Comparison of ENCODE assay signal across 28 cellular contexts in the genomic region with DNA sequence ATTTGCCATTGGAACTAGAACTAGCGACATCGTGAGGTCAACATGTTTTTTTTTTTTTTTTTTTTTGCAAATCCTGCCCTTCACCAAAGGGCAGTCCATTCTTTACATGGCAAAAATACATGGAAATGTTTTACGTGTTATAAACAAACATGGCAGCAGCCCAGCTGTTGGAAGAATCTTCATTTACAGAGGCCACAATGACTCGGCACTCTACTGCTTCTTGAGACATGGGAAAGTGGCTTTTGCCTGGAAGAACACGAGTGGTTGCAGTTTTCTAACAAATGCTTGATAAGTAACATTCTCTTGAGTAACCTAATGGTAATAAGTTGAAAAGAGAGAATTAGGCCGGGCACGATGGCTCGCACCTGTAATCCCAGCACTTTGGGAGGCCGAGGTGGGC.
"Had no signal": no experiment of that assay in that cellular context is flagged by ENCODE, and none has a peak within 500 bp of the region (broad histone marks: within the 10 kb centered on the region; RNA-seq: fewer than 3 reads in every experiment).

No MANE protein-coding gene starts in this region.

- H3K4me2 ChIP-seq: SK-N-SH had no signal

- H3K27ac ChIP-seq: ascending aorta, cardiac muscle cell, Peyer's patch, SJSA1 had no signal

- H3K4me1 ChIP-seq: ascending aorta, Peyer's patch, SJSA1 had no signal

- H3K4me3 ChIP-seq: ascending aorta, cardiac muscle cell, Peyer's patch, SJSA1 had no signal

- H3K9me3 ChIP-seq: ascending aorta, Peyer's patch, SJSA1 had no signal

- H3K9ac ChIP-seq: SK-N-SH had no signal

- H3K27me3 ChIP-seq: ascending aorta, cardiac muscle cell, Peyer's patch, SJSA1 had no signal

- DNase-seq: activated CD4-positive, alpha-beta T cell treated with anti-CD3 and anti-CD28 coated beads for 36 hours; activated CD4-positive, alpha-beta T cell treated with anti-CD3 and anti-CD28 coated beads, Interleukin-2, amount 10 ng/mL, durations not matched to agents 7 days and 5 days; activated CD4-positive, alpha-beta T cell treated with anti-CD3 and anti-CD28 coated beads, Interleukin-2, amount 50 U/mL, for 48 hours; activated CD8-positive, alpha-beta T cell treated with anti-CD3 and anti-CD28 coated beads, Interleukin-2, amount 10 ng/mL, durations not matched to agents 7 days and 5 days; activated gamma-delta T cell; activated naive CD4-positive, alpha-beta T cell treated with Interleukin-2 at 50 U/mL for 16 hours; activated naive CD8-positive, alpha-beta T cell treated with anti-CD3 and anti-CD28 coated beads, Interleukin-2, amount 10 ng/mL, durations not matched to agents 7 days and 5 days; activated T-cell treated with anti-CD3 and anti-CD28 coated beads, Interleukin-2, amount 50 U/mL, for 24 hours; amygdala; NCI-H1048; NCI-H1105 treated with DMSO at 0.1 percent for 48 hours; NCI-H1436; NCI-H1694; NCI-H1930; NCI-H2081 treated with DMSO at 0.1 percent for 48 hours; NCI-H226; NCI-H446 treated with DMSO at 0.1 percent for 48 hours; NCI-H524; PC-3; Peyer's patch; RPMI8226; SHP77 treated with DMSO at 0.1 percent for 48 hours; SK-N-SH had no signal

- ATAC-seq: activated CD4-positive, alpha-beta T cell treated with anti-CD3 and anti-CD28 coated beads for 36 hours; activated CD4-positive, CD25-positive, alpha-beta regulatory T cell treated with anti-CD3 and anti-CD28 coated beads, Interleukin-2, amount 50 U/mL, for 24 hours; activated CD8-positive, alpha-beta T cell treated with anti-CD3 and anti-CD28 coated beads, Interleukin-2, amount 10 ng/mL, durations not matched to agents 7 days and 5 days; PC-3; WTC11 had no signal
